In genomic region chr1:168082008-168082876, GRCh38 we compare ENCODE assay signal across 8 cellular contexts. TPM values are rescaled to one million over a fixed set of nuclear protein-coding genes. Genes with fewer than 3 reads are reported as not detected.
DNase-seq lines count a peak whose midpoint lies in the region; ATAC-seq and TF ChIP-seq lines count a peak whose summit lies in the region.

No MANE protein-coding gene starts in this region.

- no peak for TF ChIP-seq POLR2A in body of pancreas (IDR thresholded peaks at IDR 0.05)

- no peaks in the 10 kb centered on the region for H3K9me3 ChIP-seq in body of pancreas

- TF ChIP-seq CTCF in AG10803 (conservative IDR thresholded peaks at IDR 0.05; ENCODE audit: low read length) (peak; percentile 94), body of pancreas (IDR thresholded peaks at IDR 0.05) (peak; percentile 74 to 87 (median 82))

- H3K27ac ChIP-seq in body of pancreas = peak overlapping the region in 1 of 4 donors; percentile 15

- no peaks in the 10 kb centered on the region for H3K27me3 ChIP-seq in body of pancreas

- peak; percentile 81 for DNase-seq in AG10803 (ENCODE audit: low read depth)
- DNase-seq in NCI-H2107 treated with DMSO at 0.1 percent for 48 hours (lab: John Stamatoyannopoulos, UW; ENCODE audit: unreplicated experiment) = peak; percentile 78
- peak; percentile 69 for DNase-seq in UCSD-AML1 (lab: John Stamatoyannopoulos, UW; ENCODE audit: unreplicated experiment)
- DNase-seq in body of pancreas = peak; percentile 76 to 80 (median 77)
- peak; percentile 89 for DNase-seq in iPS-NIHi7 (ENCODE audit: extremely low spot score)
- DNase-seq in stimulated activated CD4-positive, alpha-beta T cell treated with anti-CD3 and anti-CD28 coated beads, Interleukin-15, amount 100 ng/mL, for 1 hour (ENCODE audit: low read depth in 1 of 2, low spot score in 1 of 2) = peak; percentile 29 to 48

- ATAC-seq in GM18907 (IDR thresholded peaks at IDR 0.05; ENCODE audit: unreplicated experiment) = peak; percentile 88
- ATAC-seq in HG03108 (IDR thresholded peaks at IDR 0.05; ENCODE audit: unreplicated experiment) = peak; percentile 67
- peak; percentile 82 for ATAC-seq in body of pancreas

- peaks cover 32% of the 10 kb centered on the region for H3K4me1 ChIP-seq in body of pancreas

- no peaks in the 10 kb centered on the region for H3K36me3 ChIP-seq in body of pancreas (replicated peaks in 1 of 2; ENCODE audit: insufficient read depth in 1 of 2, low read depth in 2 of 2)

- H3K4me3 ChIP-seq in AG10803 (ENCODE audit: low read length) (no peak overlapping the region), body of pancreas (no peak overlapping the region)

- WGBS in body of pancreas, 2 donors = 42 to 49% methylated on average over 8 of the region's 8 CpGs

- intact Hi-C loops in body of pancreas (cut with DNase I) = no loop called here

RNA-seq across cellular contexts. Expression of gene GPR161, which starts 54.5 kb away (rescaled TPM):
- 1 to 10 TPM; 2.6 to 6.5 TPM for total RNA-seq in body of pancreas

Comparison
In these comparisons a context has a peak if more than half of its experiments do, and no peak if none do; other contexts are left out.
1. DNase-seq: peak in every context shown above with its lines; median percentile 89 in iPS-NIHi7; 81 in AG10803; 78 in NCI-H2107 treated with DMSO at 0.1 percent for 48 hours; 77 in body of pancreas; 69 in UCSD-AML1; 38 in stimulated activated CD4-positive, alpha-beta T cell treated with anti-CD3 and anti-CD28 coated beads, Interleukin-15, amount 100 ng/mL, for 1 hour.